In the genomic region with DNA sequence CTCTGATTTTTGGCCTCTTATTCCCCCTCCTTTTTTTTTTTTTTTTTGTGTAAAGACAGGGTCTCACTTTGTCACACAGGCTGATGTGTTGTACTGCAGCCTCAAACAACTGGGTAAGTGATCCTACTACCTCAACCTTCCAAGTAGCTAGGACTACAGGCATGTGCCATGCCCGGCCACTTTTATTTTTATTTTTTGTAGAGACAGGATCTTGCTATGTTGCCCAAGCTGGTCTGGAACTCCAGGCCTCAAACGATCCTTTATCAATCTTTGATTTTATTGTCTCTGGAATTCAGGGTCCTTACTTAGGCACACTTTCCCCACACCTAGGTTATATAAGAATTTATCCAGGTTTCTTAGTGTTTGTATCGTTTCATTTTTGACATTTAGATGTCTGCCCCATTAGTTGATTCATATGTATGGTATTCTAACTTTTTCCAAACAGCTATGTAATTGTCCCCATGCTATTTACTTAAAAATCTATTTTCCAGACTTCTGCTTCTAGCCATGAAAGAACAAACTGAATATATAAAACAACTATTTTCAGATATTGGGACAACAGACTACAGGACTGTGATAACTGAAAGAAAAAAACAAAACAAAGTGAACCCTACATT, we compare ENCODE assay signal across 16 cellular contexts. TPM values are rescaled to one million over a fixed set of nuclear protein-coding genes. Genes with fewer than 3 reads are reported as not detected.
DNase-seq lines count a peak whose midpoint lies in the region; ATAC-seq and TF ChIP-seq lines count a peak whose summit lies in the region.
"Had no signal": no experiment of that assay in that cellular context is flagged by ENCODE, and none has a peak within 500 bp of the region (broad histone marks: within the 10 kb centered on the region; RNA-seq: fewer than 3 reads in every experiment).

No MANE protein-coding gene starts in this region.

- H3K36me3 ChIP-seq in PC-9 (ENCODE audit: low read depth): peaks cover 7% of the 10 kb centered on the region; the same call in 1 of the 2 replicates
- no peaks in the 10 kb centered on the region for H3K36me3 ChIP-seq in endocrine pancreas (ENCODE audit: control insufficient read depth, insufficient read depth, low read length)
- peaks cover 19% of the 10 kb centered on the region for H3K36me3 ChIP-seq in mesodermal cell (ENCODE audit: control insufficient read depth, insufficient read depth, low read length)
- H3K36me3 ChIP-seq: Peyer's patch, tibial artery had no signal

- H3K4me3 Mint-ChIP-seq in CD4-positive, alpha-beta T cell: no peak overlapping the region
- H3K4me3 Mint-ChIP-seq: activated T-helper 17 cell treated with anti-CD3 and anti-CD28 coated beads, Interleukin-2, amount 50 U/mL, for 72 hours had no signal

- peak overlapping the region; percentile 39 for H3K4me2 ChIP-seq in PC-9

- TF ChIP-seq CTCF in AG04450 (IDR thresholded peaks at IDR 0.05; ENCODE audit: low read depth, low read length): no peak
- TF ChIP-seq CTCF in PC-9 (conservative IDR thresholded peaks at IDR 0.05): no peak
- TF ChIP-seq CTCF in CD4-positive, alpha-beta T cell (IDR thresholded peaks at IDR 0.05): no peak

- H3K27me3 Mint-ChIP-seq in CD4-positive, alpha-beta T cell: no peaks in the 10 kb centered on the region
- H3K27me3 Mint-ChIP-seq: activated T-helper 17 cell treated with anti-CD3 and anti-CD28 coated beads, Interleukin-2, amount 50 U/mL, for 72 hours had no signal

- intact Hi-C loops in PC-9 (cut with micrococcal nuclease; ENCODE audit: unreplicated experiment): loop anchor here (1.0 to 5.0 kb wide), 2 partner anchors 15 to 60 kb away; partner anchors contain the start of gene CENPN
- intact Hi-C loops in CD4-positive, alpha-beta T cell (cut with DNase I, micrococcal nuclease): no loop called here

- no peak overlapping the region for H3K27ac Mint-ChIP-seq in CD4-positive, alpha-beta T cell
- H3K27ac Mint-ChIP-seq: activated T-helper 17 cell treated with anti-CD3 and anti-CD28 coated beads, Interleukin-2, amount 50 U/mL, for 72 hours had no signal

- POLR2A ChIA-PET in AG04450 (lab: Yijun Ruan, JAX) (interaction anchor here (0.7 to 1.9 kb wide), 3 partner anchors 14 to 84 kb away, joined by 4 to 14 read pairs (median 6); partner anchors contain the start of genes C16orf46, CENPN and CMC2), PC-9 (lab: Charles Lee; ENCODE audit: unreplicated experiment) (interaction anchor here (0.6 to 0.7 kb wide), 2 partner anchors 60 to 248 kb away, joined by 6 read pairs; no protein-coding TSS in a partner anchor)
- POLR2A ChIA-PET in CD4-positive, alpha-beta T cell (lab: Charles Lee): interaction anchor here (0.8 to 1.4 kb wide), 2 partner anchors 12 to 14 kb away, joined by 3 to 5 read pairs; partner anchors contain the start of genes CENPN and CMC2

- no peaks in the 10 kb centered on the region for H3K27me3 ChIP-seq in AG04450 (ENCODE audit: control insufficient read depth, insufficient read depth, low read length)
- no peaks in the 10 kb centered on the region for H3K27me3 ChIP-seq in PC-9 (ENCODE audit: insufficient read depth, low read depth)
- H3K27me3 ChIP-seq in endocrine pancreas (ENCODE audit: control insufficient read depth, insufficient read depth, low read length): no peaks in the 10 kb centered on the region
- H3K27me3 ChIP-seq in CD4-positive, alpha-beta T cell (ENCODE audit: control insufficient read depth, insufficient read depth, low read length): no peaks in the 10 kb centered on the region
- H3K27me3 ChIP-seq: gastroesophageal sphincter, Peyer's patch, tibial artery had no signal

- H3K4me1 ChIP-seq in PC-9 (replicated peaks; ENCODE audit: insufficient read depth): peaks cover 18% of the 10 kb centered on the region; the same call in 1 of the 2 replicates
- peaks cover 11% of the 10 kb centered on the region for H3K4me1 ChIP-seq in endocrine pancreas (ENCODE audit: control insufficient read depth, insufficient read depth, low read length)
- peaks cover 19% of the 10 kb centered on the region for H3K4me1 ChIP-seq in mesodermal cell (ENCODE audit: control insufficient read depth, insufficient read depth, low read length, poor library complexity, severe bottlenecking)
- H3K4me1 ChIP-seq: Peyer's patch had no signal

- H3K36me3 Mint-ChIP-seq in CD4-positive, alpha-beta T cell (ENCODE audit: low read depth): peaks cover 53% of the 10 kb centered on the region

- H3K9me3 ChIP-seq in AG04450 (ENCODE audit: control insufficient read depth, insufficient read depth, low read length): no peaks in the 10 kb centered on the region
- no peaks in the 10 kb centered on the region for H3K9me3 ChIP-seq in PC-9 (ENCODE audit: insufficient read depth, low read depth)
- no peaks in the 10 kb centered on the region for H3K9me3 ChIP-seq in endocrine pancreas (ENCODE audit: control insufficient read depth, low read length)
- no peaks in the 10 kb centered on the region for H3K9me3 ChIP-seq in mesodermal cell (ENCODE audit: control insufficient read depth, low read length)
- no peaks in the 10 kb centered on the region for H3K9me3 ChIP-seq in CD4-positive, alpha-beta T cell (ENCODE audit: control insufficient read depth, low read length)
- H3K9me3 ChIP-seq: gastroesophageal sphincter, Peyer's patch, tibial artery had no signal

- H3K9ac ChIP-seq in endocrine pancreas (ENCODE audit: control insufficient read depth, insufficient read depth, low read length): no peak overlapping the region

- H3K27ac ChIP-seq in AG04450 (ENCODE audit: low read depth, low read length): peak overlapping the region; percentile 76
- H3K27ac ChIP-seq in PC-9: peak overlapping the region; percentile 73
- peak overlapping the region; percentile 94 for H3K27ac ChIP-seq in mesodermal cell (ENCODE audit: low read depth, low read length, severe bottlenecking)
- H3K27ac ChIP-seq in CD4-positive, alpha-beta T cell (ENCODE audit: low read depth, low read length): no peak overlapping the region
- H3K27ac ChIP-seq: gastroesophageal sphincter, Peyer's patch had no signal

- H3K4me3 ChIP-seq in AG04450 (ENCODE audit: low read depth, low read length) (peak overlapping the region; percentile 35), PC-9 (no peak overlapping the region), endocrine pancreas (ENCODE audit: control insufficient read depth, insufficient read depth, low read length) (peak overlapping the region; percentile 6), mesodermal cell (ENCODE audit: extremely low read depth, insufficient read depth, low read length, poor library complexity, severe bottlenecking) (no peak overlapping the region)
- H3K4me3 ChIP-seq: gastroesophageal sphincter, Peyer's patch, tibial artery had no signal

- ATAC-seq in GM21360 (IDR thresholded peaks at IDR 0.05; ENCODE audit: unreplicated experiment): no peak
- ATAC-seq in CD4-positive, alpha-beta T cell (ENCODE audit: poor library complexity): no peak
- ATAC-seq in HG03135 (IDR thresholded peaks at IDR 0.05; ENCODE audit: unreplicated experiment): no peak
- ATAC-seq: activated T-helper 17 cell treated with anti-CD3 and anti-CD28 coated beads, Interleukin-2, amount 50 U/mL, for 72 hours; gastroesophageal sphincter; HCT116 had no signal

- WGBS in mesodermal cell (ENCODE audit: insufficient coverage in 2 of 2), 2 experiments: no CpG with 5 or more reads among the region's 3 CpGs

- no peaks in the 10 kb centered on the region; the same call in 1 of the 2 replicates for H4K20me1 ChIP-seq in PC-9 (ENCODE audit: insufficient read depth)

- H3K79me2 ChIP-seq in PC-9 (ENCODE audit: low read depth): peaks cover 85% of the 10 kb centered on the region

- TSS peak; percentile 27 for BruUV-seq in PC-9 (replicated peaks; lab: Mats Ljungman, UMichigan)

- H3K9me2 ChIP-seq in PC-9 (ENCODE audit: insufficient read depth): no peaks in the 10 kb centered on the region

- no peak overlapping the region for H2AFZ ChIP-seq in PC-9

- H3F3A ChIP-seq in PC-9 (ENCODE audit: insufficient read depth, low read depth): peaks cover 4% of the 10 kb centered on the region; the same call in 1 of the 2 replicates

- CTCF ChIA-PET in AG04450 (lab: Charles Lee) (interaction anchor here (1.3 to 10.6 kb wide), 4 partner anchors 12 to 69 kb away, joined by 5 to 120 read pairs (median 10); partner anchors contain the start of gene ATMIN), PC-9 (lab: Charles Lee) (interaction anchor here (0.6 to 2.6 kb wide), 3 partner anchors 9 to 92 kb away, joined by 3 to 16 read pairs (median 4); no protein-coding TSS in a partner anchor)
- CTCF ChIA-PET in CD4-positive, alpha-beta T cell (lab: Charles Lee): interaction anchor here (1.7 kb wide), 1 partner anchor 12 kb away, joined by 5 read pairs; no protein-coding TSS in a partner anchor

- DNase-seq in AG04450 (ENCODE audit: low read depth, low spot score) (no peak), PC-9 (no peak), NCI-H1694 (lab: John Stamatoyannopoulos, UW) (no peak)
- DNase-seq in CD4-positive, alpha-beta T cell: no peak
- DNase-seq: NCI-H187, NCI-H524 treated with DMSO at 0.1 percent for 48 hours, Peyer's patch, posterior cingulate gyrus, tibial artery had no signal

- no peaks in the 10 kb centered on the region for H3K9me3 Mint-ChIP-seq in CD4-positive, alpha-beta T cell
- H3K9me3 Mint-ChIP-seq: activated T-helper 17 cell treated with anti-CD3 and anti-CD28 coated beads, Interleukin-2, amount 50 U/mL, for 72 hours had no signal

- H3K4me1 Mint-ChIP-seq in CD4-positive, alpha-beta T cell (ENCODE audit: low read depth): peaks cover 66% of the 10 kb centered on the region

RNA-seq across cellular contexts. Expression of gene CMC2, which starts 13.9 kb away (rescaled TPM):
- 74.7 and 85.2 TPM in 2 replicates for polyA plus RNA-seq in AG04450 (2011; rRNA removed)
- 7.3 and 12.2 TPM in 2 replicates for polyA minus RNA-seq in AG04450 (2011; rRNA and poly(A)+ RNA removed)
- 89.5 and 106 TPM in 2 replicates for total RNA-seq in PC-9 (2021)
- polyA plus RNA-seq in mesodermal cell (2013, experiment 1 of 2): 131 TPM
- 112 TPM for polyA plus RNA-seq in mesodermal cell (2013, experiment 2 of 2)
- total RNA-seq in CD4-positive, alpha-beta T cell: 10 to 100 TPM; 67.7 to 68.8 TPM

RNA-seq across cellular contexts. Expression of gene CENPN, which starts 14.2 kb away (rescaled TPM):
- polyA plus RNA-seq in AG04450 (2011; rRNA removed): 16.2 and 23.1 TPM in 2 replicates
- polyA minus RNA-seq in AG04450 (2011; rRNA and poly(A)+ RNA removed): 17.7 and 19.6 TPM in 2 replicates
- total RNA-seq in PC-9 (2021): 68.9 and 84.2 TPM in 2 replicates
- 37.0 TPM for polyA plus RNA-seq in mesodermal cell (2013, experiment 1 of 2)
- 43.5 TPM for polyA plus RNA-seq in mesodermal cell (2013, experiment 2 of 2)
- total RNA-seq in CD4-positive, alpha-beta T cell: 1 to 10 TPM; 8.7 to 9.7 TPM

RNA-seq across cellular contexts. Expression of gene ATMIN, which starts 42.9 kb away (rescaled TPM):
- polyA plus RNA-seq in AG04450 (2011; rRNA removed): 38.1 and 48.1 TPM in 2 replicates
- 26.1 and 36.1 TPM in 2 replicates for polyA minus RNA-seq in AG04450 (2011; rRNA and poly(A)+ RNA removed)
- 17.8 and 31.2 TPM in 2 replicates for total RNA-seq in PC-9 (2021)
- polyA plus RNA-seq in mesodermal cell (2013, experiment 1 of 2): 41.7 TPM
- polyA plus RNA-seq in mesodermal cell (2013, experiment 2 of 2): 38.2 TPM
- 10 to 100 TPM; 29.9 to 31.7 TPM for total RNA-seq in CD4-positive, alpha-beta T cell

Comparison
In these comparisons a context has a peak if more than half of its experiments do, and no peak if none do; other contexts are left out.
1. H3K4me3 ChIP-seq: peak in AG04450 (single experiment) and endocrine pancreas (single experiment); none in PC-9 (single experiment) and mesodermal cell (single experiment).